In genomic region chr11:5694642-5695041, GRCh38 we compare ENCODE assay signal across 24 cellular contexts. TPM values are rescaled to one million over a fixed set of nuclear protein-coding genes. Genes with fewer than 3 reads are reported as not detected.
DNase-seq lines count a peak whose midpoint lies in the region; ATAC-seq and TF ChIP-seq lines count a peak whose summit lies in the region.
"Had no signal": no experiment of that assay in that cellular context is flagged by ENCODE, and none has a peak within 500 bp of the region (broad histone marks: within the 10 kb centered on the region; RNA-seq: fewer than 3 reads in every experiment).

No MANE protein-coding gene starts in this region.

- no peaks in the 10 kb centered on the region for H3K27me3 ChIP-seq in esophagus muscularis mucosa
- no peaks in the 10 kb centered on the region for H3K27me3 ChIP-seq in hepatocyte
- H3K27me3 ChIP-seq: BE2C, brain microvascular endothelial cell, uterus had no signal

- TF ChIP-seq CTCF in esophagus muscularis mucosa (IDR thresholded peaks at IDR 0.05) = no peak
- no peak for TF ChIP-seq CTCF in hepatocyte (IDR thresholded peaks at IDR 0.05; ENCODE audit: poor library complexity)

- DNase-seq in activated CD4-positive, CD25-positive, alpha-beta regulatory T cell treated with anti-CD3 and anti-CD28 coated beads, Interleukin-2, amount 50 U/mL, for 72 hours = no peak
- peak; percentile 2 for DNase-seq in stimulated activated naive CD4-positive, alpha-beta T cell treated with Interleukin-2 at 50 U/mL for 16 hours (lab: John Stamatoyannopoulos, UW)
- DNase-seq in stimulated activated naive CD4-positive, alpha-beta T cell (lab: John Stamatoyannopoulos, UW) = no peak
- peak; percentile 10 for DNase-seq in esophagus muscularis mucosa (ENCODE audit: extremely low spot score)
- DNase-seq in hepatocyte (ENCODE audit: low spot score) = no peak
- no peak for DNase-seq in NCI-H2196 treated with DMSO at 0.1 percent for 48 hours (lab: John Stamatoyannopoulos, UW; ENCODE audit: unreplicated experiment)
- DNase-seq: BE2C; brain microvascular endothelial cell; cortex of kidney; head of caudate nucleus; Karpas-422; NCI-H187 treated with DMSO at 0.1 percent for 48 hours; NCI-H226; NCI-H82; OCI-M1; psoas muscle; stimulated activated CD4-positive, alpha-beta T cell treated with anti-CD3 and anti-CD28 coated beads, Interleukin-2, amount 100 ng/mL, for 48 hours; SW 1271; uterus had no signal

- no peaks in the 10 kb centered on the region for H4K20me1 ChIP-seq in hepatocyte (ENCODE audit: insufficient read depth, poor library complexity, severe bottlenecking)

- H3K27ac ChIP-seq in esophagus muscularis mucosa (replicated peaks in 1 of 4) (no peak overlapping the region), hepatocyte (no peak overlapping the region)
- H3K27ac ChIP-seq: brain microvascular endothelial cell, psoas muscle, uterus had no signal

- TF ChIP-seq POLR2A in esophagus muscularis mucosa (IDR thresholded peaks at IDR 0.05; ENCODE audit: low read depth) = no peak

- no peak for TF ChIP-seq EP300 in esophagus muscularis mucosa (IDR thresholded peaks at IDR 0.05)

- peaks cover 7 to 33% (median 21%) of the 10 kb centered on the region in 4 donors for H3K36me3 ChIP-seq in esophagus muscularis mucosa
- H3K36me3 ChIP-seq in hepatocyte (replicated peaks; ENCODE audit: insufficient read depth, low read depth) = no peaks in the 10 kb centered on the region
- H3K36me3 ChIP-seq: BE2C, uterus had no signal

- intact Hi-C loops in esophagus muscularis mucosa (cut with DNase I) = loop anchor here (5.0 kb wide), 1 partner anchor 92 kb away; no protein-coding TSS in a partner anchor

- H3K79me2 ChIP-seq in hepatocyte = no peaks in the 10 kb centered on the region

- H3K4me3 ChIP-seq in esophagus muscularis mucosa (no peak overlapping the region), hepatocyte (no peak overlapping the region)
- H3K4me3 ChIP-seq: psoas muscle, uterus had no signal

- ATAC-seq in activated CD4-positive, CD25-positive, alpha-beta regulatory T cell treated with anti-CD3 and anti-CD28 coated beads, Interleukin-2, amount 50 U/mL, for 24 hours = peak; percentile 11 to 15
- ATAC-seq in HG03159 (IDR thresholded peaks at IDR 0.05; ENCODE audit: unreplicated experiment) = no peak
- ATAC-seq: psoas muscle, Right ventricle myocardium inferior had no signal

- no peaks in the 10 kb centered on the region for H3K9me2 ChIP-seq in hepatocyte (replicated peaks; ENCODE audit: insufficient read depth)

- H3K4me2 ChIP-seq in hepatocyte = no peak overlapping the region

- no peak overlapping the region for H2AFZ ChIP-seq in hepatocyte

- no peaks in the 10 kb centered on the region for H3K9me3 ChIP-seq in esophagus muscularis mucosa
- H3K9me3 ChIP-seq in hepatocyte (ENCODE audit: low read depth) = no peaks in the 10 kb centered on the region
- H3K9me3 ChIP-seq: BE2C, psoas muscle, uterus had no signal

- 87% methylated on average over 1 of the region's 1 CpG for WGBS in esophagus muscularis mucosa
- 89% methylated on average over 1 of the region's 1 CpG for WGBS in hepatocyte (ENCODE audit: low lambda C conversion rate, missing lambda C conversion rate)

- H3K4me1 ChIP-seq in esophagus muscularis mucosa = peaks cover 0 to 49% (median 34%) of the 10 kb centered on the region in 4 donors
- H3K4me1 ChIP-seq in hepatocyte (ENCODE audit: insufficient read depth) = peaks cover 4% of the 10 kb centered on the region
- H3K4me1 ChIP-seq: BE2C, psoas muscle, uterus had no signal

RNA-seq across cellular contexts. Expression of gene TRIM22, which starts 5.1 kb away (rescaled TPM):
- total RNA-seq in esophagus muscularis mucosa (10 to 100 TPM; 27.1 to 46.6 (median 36.7) TPM), hepatocyte (15.4 TPM in 2 replicates)
- polyA plus RNA-seq in hepatocyte = 9.3 and 10.4 TPM in 2 replicates

RNA-seq across cellular contexts. Expression of gene TRIM5, which starts 9.8 kb away (rescaled TPM):
- total RNA-seq in esophagus muscularis mucosa (10 to 100 TPM; 15.9 to 21.5 (median 16.6) TPM), hepatocyte (30.1 and 37.0 TPM in 2 replicates)
- 14.2 and 19.6 TPM in 2 replicates for polyA plus RNA-seq in hepatocyte

RNA-seq across cellular contexts. Expression of gene OR56B1, which starts 41.6 kb away (rescaled TPM):
- total RNA-seq in esophagus muscularis mucosa (not detected), hepatocyte (not detected in 2 replicates)
- not detected in 2 replicates for polyA plus RNA-seq in hepatocyte
- total RNA-seq: psoas muscle, Right ventricle myocardium inferior, skeletal muscle tissue had no signal
- polyA plus RNA-seq: psoas muscle had no signal

RNA-seq across cellular contexts. Expression of gene OR52N4, which starts 59.4 kb away (rescaled TPM):
- not detected for total RNA-seq in esophagus muscularis mucosa
- total RNA-seq in hepatocyte = not detected in 2 replicates
- not detected in 2 replicates for polyA plus RNA-seq in hepatocyte
- total RNA-seq: mesothelial cell of epicardium, psoas muscle, Right ventricle myocardium inferior, skeletal muscle tissue had no signal
- polyA plus RNA-seq: psoas muscle had no signal

Comparison
In these comparisons a context has a peak if more than half of its experiments do, and no peak if none do; other contexts are left out.
1. DNase-seq: peak in stimulated activated naive CD4-positive, alpha-beta T cell treated with Interleukin-2 at 50 U/mL for 16 hours (single experiment) and esophagus muscularis mucosa (single experiment); none in activated CD4-positive, CD25-positive, alpha-beta regulatory T cell treated with anti-CD3 and anti-CD28 coated beads, Interleukin-2, amount 50 U/mL, for 72 hours (single experiment), stimulated activated naive CD4-positive, alpha-beta T cell (0 of 6), hepatocyte (single experiment) and NCI-H2196 treated with DMSO at 0.1 percent for 48 hours (single experiment).